16 cellular contexts compared by ENCODE assay signal in genomic region chr13:60427285-60427684, GRCh38. TPM values are rescaled to one million over a fixed set of nuclear protein-coding genes. Genes with fewer than 3 reads are reported as not detected.
DNase-seq lines count a peak whose midpoint lies in the region; ATAC-seq and TF ChIP-seq lines count a peak whose summit lies in the region.
"Had no signal": no experiment of that assay in that cellular context is flagged by ENCODE, and none has a peak within 500 bp of the region (broad histone marks: within the 10 kb centered on the region; RNA-seq: fewer than 3 reads in every experiment).

No MANE protein-coding gene starts in this region.

- no peak for TF ChIP-seq CTCF in upper lobe of right lung (IDR thresholded peaks at IDR 0.05)

- POLR2A ChIA-PET in activated naive CD8-positive, alpha-beta T cell treated with anti-CD3 and anti-CD28 coated beads, Interleukin-2, amount 10 ng/mL, durations not matched to agents 7 days and 5 days (lab: Charles Lee) = no interaction called here

- H3K27me3 Mint-ChIP-seq in activated naive CD8-positive, alpha-beta T cell treated with anti-CD3 and anti-CD28 coated beads, Interleukin-2, amount 10 ng/mL, durations not matched to agents 7 days and 5 days = no peaks in the 10 kb centered on the region
- H3K27me3 Mint-ChIP-seq: dendritic cell treated with granulocyte-macrophage colony-stimulating factor and Interleukin-4, amounts not matched to agents 40 ng/mL and 50 ng/mL, for 4 days had no signal

- no peaks in the 10 kb centered on the region for H3K4me1 ChIP-seq in upper lobe of right lung
- peaks cover 8% of the 10 kb centered on the region for H3K4me1 ChIP-seq in effector memory CD4-positive, alpha-beta T cell (ENCODE audit: control insufficient read depth, insufficient read depth, low read length, poor library complexity, severe bottlenecking)
- H3K4me1 ChIP-seq: vagina had no signal

- H3K36me3 ChIP-seq in upper lobe of right lung = no peaks in the 10 kb centered on the region
- no peaks in the 10 kb centered on the region for H3K36me3 ChIP-seq in effector memory CD4-positive, alpha-beta T cell (ENCODE audit: control insufficient read depth, insufficient read depth, low read length)
- H3K36me3 ChIP-seq: vagina had no signal

- no peaks in the 10 kb centered on the region for H3K9me3 Mint-ChIP-seq in activated naive CD8-positive, alpha-beta T cell treated with anti-CD3 and anti-CD28 coated beads, Interleukin-2, amount 10 ng/mL, durations not matched to agents 7 days and 5 days
- H3K9me3 Mint-ChIP-seq: dendritic cell treated with granulocyte-macrophage colony-stimulating factor and Interleukin-4, amounts not matched to agents 40 ng/mL and 50 ng/mL, for 4 days had no signal

- no peaks in the 10 kb centered on the region for H3K9me3 ChIP-seq in upper lobe of right lung
- H3K9me3 ChIP-seq in effector memory CD4-positive, alpha-beta T cell (ENCODE audit: control insufficient read depth, low read length) = no peaks in the 10 kb centered on the region
- H3K9me3 ChIP-seq: vagina had no signal

- H3K36me3 Mint-ChIP-seq in activated naive CD8-positive, alpha-beta T cell treated with anti-CD3 and anti-CD28 coated beads, Interleukin-2, amount 10 ng/mL, durations not matched to agents 7 days and 5 days = peaks cover 4% of the 10 kb centered on the region

- intact Hi-C loops in upper lobe of right lung (cut with DNase I) = no loop called here

- H3K27ac ChIP-seq in upper lobe of right lung = no peak overlapping the region
- H3K27ac ChIP-seq in effector memory CD4-positive, alpha-beta T cell (ENCODE audit: insufficient read depth, low read length, poor library complexity, severe bottlenecking) = no peak overlapping the region
- H3K27ac ChIP-seq: vagina had no signal

- no peak overlapping the region for H3K27ac Mint-ChIP-seq in activated naive CD8-positive, alpha-beta T cell treated with anti-CD3 and anti-CD28 coated beads, Interleukin-2, amount 10 ng/mL, durations not matched to agents 7 days and 5 days
- H3K27ac Mint-ChIP-seq: dendritic cell treated with granulocyte-macrophage colony-stimulating factor and Interleukin-4, amounts not matched to agents 40 ng/mL and 50 ng/mL, for 4 days had no signal

- peak overlapping the region; percentile 20 for H3K4me3 Mint-ChIP-seq in activated naive CD8-positive, alpha-beta T cell treated with anti-CD3 and anti-CD28 coated beads, Interleukin-2, amount 10 ng/mL, durations not matched to agents 7 days and 5 days
- H3K4me3 Mint-ChIP-seq: dendritic cell treated with granulocyte-macrophage colony-stimulating factor and Interleukin-4, amounts not matched to agents 40 ng/mL and 50 ng/mL, for 4 days had no signal

- peak; percentile 54 for ATAC-seq in GM18505 (IDR thresholded peaks at IDR 0.05; ENCODE audit: unreplicated experiment)
- peak; percentile 53 for ATAC-seq in GM19397 (IDR thresholded peaks at IDR 0.05; ENCODE audit: unreplicated experiment)
- peak; percentile 48 for ATAC-seq in HG02973 (IDR thresholded peaks at IDR 0.05; ENCODE audit: unreplicated experiment)
- no peak for ATAC-seq in activated naive CD8-positive, alpha-beta T cell treated with anti-CD3 and anti-CD28 coated beads, Interleukin-2, amount 10 ng/mL, durations not matched to agents 7 days and 5 days (ENCODE audit: low read depth)
- ATAC-seq in upper lobe of right lung = no peak
- ATAC-seq: HCT116 had no signal

- TF ChIP-seq POLR2A in GM18505 (IDR thresholded peaks at IDR 0.05; ENCODE audit: borderline replicate concordance, extremely low read depth, insufficient read depth, insufficient read length) = no peak

- peaks cover 15% of the 10 kb centered on the region for H3K4me1 Mint-ChIP-seq in activated naive CD8-positive, alpha-beta T cell treated with anti-CD3 and anti-CD28 coated beads, Interleukin-2, amount 10 ng/mL, durations not matched to agents 7 days and 5 days

- no peak for DNase-seq in activated naive CD8-positive, alpha-beta T cell treated with anti-CD3 and anti-CD28 coated beads, Interleukin-2, amount 10 ng/mL, durations not matched to agents 7 days and 5 days
- DNase-seq in activated CD4-positive, alpha-beta T cell treated with anti-CD3 and anti-CD28 coated beads for 1 hour = no peak
- DNase-seq in upper lobe of right lung (no peak), retina (no peak)
- DNase-seq in effector memory CD4-positive, alpha-beta T cell = no peak
- DNase-seq: activated CD4-positive, alpha-beta T cell treated with anti-CD3 and anti-CD28 coated beads, Interleukin-2, amount 50 U/mL, for 4 hours; foreskin fibroblast; NCI-H1436; NK-92 treated with Interleukin-12 subunit alpha and Interleukin-12 subunit beta, amount 100 ng/mL, for 24 hours had no signal

- no peak overlapping the region for H3K4me3 ChIP-seq in upper lobe of right lung
- H3K4me3 ChIP-seq in effector memory CD4-positive, alpha-beta T cell (ENCODE audit: insufficient read depth, low read depth, low read length, poor library complexity, severe bottlenecking) = no peak overlapping the region
- H3K4me3 ChIP-seq: skin epidermis, vagina had no signal

- no peaks in the 10 kb centered on the region for H3K27me3 ChIP-seq in upper lobe of right lung
- H3K27me3 ChIP-seq in effector memory CD4-positive, alpha-beta T cell (replicated peaks; ENCODE audit: control insufficient read depth, insufficient read depth, low read length, poor library complexity, severe bottlenecking) = no peaks in the 10 kb centered on the region
- H3K27me3 ChIP-seq: vagina had no signal

RNA-seq across cellular contexts. Expression of gene TDRD3, which starts 30.3 kb away (rescaled TPM):
- total RNA-seq in activated naive CD8-positive, alpha-beta T cell treated with anti-CD3 and anti-CD28 coated beads, Interleukin-2, amount 10 ng/mL, durations not matched to agents 7 days and 5 days = 10 to 100 TPM; 26.5 to 31.1 TPM
- 25.6 TPM for total RNA-seq in upper lobe of right lung

Comparison
In these comparisons a context has a peak if more than half of its experiments do, and no peak if none do; other contexts are left out.
1. ATAC-seq: peak in GM18505 (single experiment), GM19397 (single experiment) and HG02973 (single experiment); none in activated naive CD8-positive, alpha-beta T cell treated with anti-CD3 and anti-CD28 coated beads, Interleukin-2, amount 10 ng/mL, durations not matched to agents 7 days and 5 days (single experiment) and upper lobe of right lung (single experiment).